Comparison of ENCODE assay signal across 9 cellular contexts in the genomic region with DNA sequence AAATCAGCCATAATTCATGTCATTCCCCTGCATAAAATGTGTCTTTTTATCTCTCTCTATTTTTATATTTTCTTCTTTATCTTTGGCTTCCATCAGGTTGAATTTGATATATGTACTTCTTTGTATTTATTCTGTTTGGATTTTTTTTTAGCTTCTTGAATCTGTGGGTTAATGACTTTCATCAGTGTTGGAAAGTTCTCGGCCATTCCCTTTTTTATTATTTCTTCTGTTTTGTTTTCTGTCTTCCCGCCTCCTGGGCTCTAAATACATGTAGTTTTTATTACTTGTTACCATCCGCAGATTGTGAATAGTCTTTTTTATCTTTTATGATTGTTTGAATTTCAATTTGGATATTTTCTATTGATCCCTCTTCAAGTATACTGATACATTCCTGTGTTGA.
"Had no signal": no experiment of that assay in that cellular context is flagged by ENCODE, and none has a peak within 500 bp of the region (broad histone marks: within the 10 kb centered on the region; RNA-seq: fewer than 3 reads in every experiment).

No MANE protein-coding gene starts in this region.

- H3K27ac ChIP-seq: VCaP, WERI-Rb-1 had no signal

- H3K36me3 ChIP-seq: WERI-Rb-1 had no signal

- ATAC-seq: activated CD4-positive, alpha-beta T cell treated with anti-CD3 and anti-CD28 coated beads for 36 hours; activated CD4-positive, CD25-positive, alpha-beta regulatory T cell treated with anti-CD3 and anti-CD28 coated beads, Interleukin-2, amount 50 U/mL, for 24 hours; activated CD8-positive, alpha-beta memory T cell treated with anti-CD3 and anti-CD28 coated beads, Interleukin-2, amount 10 ng/mL, durations not matched to agents 7 days and 5 days; activated CD8-positive, alpha-beta T cell treated with anti-CD3 and anti-CD28 coated beads for 36 hours; activated CD8-positive, alpha-beta T cell treated with anti-CD3 and anti-CD28 coated beads, Interleukin-2, amount 10 ng/mL, durations not matched to agents 7 days and 5 days; T-helper 17 cell; WTC11 had no signal
